7 cellular contexts compared by ENCODE assay signal in genomic region chr3:143972155-143972494, GRCh38. TPM values are rescaled to one million over a fixed set of nuclear protein-coding genes. Genes with fewer than 3 reads are reported as not detected.
DNase-seq lines count a peak whose midpoint lies in the region; ATAC-seq and TF ChIP-seq lines count a peak whose summit lies in the region.

No MANE protein-coding gene starts in this region.

- peak overlapping the region; percentile 87 for H3K4me2 ChIP-seq in skeletal muscle satellite cell (ENCODE audit: low read length)

- peak overlapping the region; percentile 99 for H3K27ac ChIP-seq in left ventricle myocardium inferior (replicated peaks)

- no peak for TF ChIP-seq CTCF in left ventricle myocardium inferior (IDR thresholded peaks at IDR 0.05; ENCODE audit: borderline replicate concordance)

- no peaks in the 10 kb centered on the region for H3K27me3 ChIP-seq in left ventricle myocardium inferior (ENCODE audit: low read depth)
- H3K27me3 ChIP-seq in skeletal muscle satellite cell (ENCODE audit: control insufficient read depth, insufficient read depth, low read length), result no peaks in the 10 kb centered on the region

- peaks cover 31% of the 10 kb centered on the region for H3K4me1 Mint-ChIP-seq in activated T-cell treated with anti-CD3 and anti-CD28 coated beads, Interleukin-2, amount 50 U/mL, for 72 hours (ENCODE audit: low read depth)

- H3K36me3 Mint-ChIP-seq in activated T-cell treated with anti-CD3 and anti-CD28 coated beads, Interleukin-2, amount 50 U/mL, for 72 hours (ENCODE audit: insufficient read depth in 2 of 2), result peaks cover 0 to 3% of the 10 kb centered on the region in 2 donors

- peak in 1 of 2 donors; percentile 67 for DNase-seq in activated T-cell treated with anti-CD3 and anti-CD28 coated beads, Interleukin-2, amount 50 U/mL, for 72 hours
- DNase-seq in left ventricle myocardium inferior (no peak), SKM-1 (lab: John Stamatoyannopoulos, UW; ENCODE audit: unreplicated experiment) (no peak), KG1 (lab: John Stamatoyannopoulos, UW) (no peak), Ammon's horn (ENCODE audit: low spot score) (no peak)

- peaks cover 9% of the 10 kb centered on the region for H3K27me3 Mint-ChIP-seq in activated T-cell treated with anti-CD3 and anti-CD28 coated beads, Interleukin-2, amount 50 U/mL, for 72 hours (ENCODE audit: low read depth)

- H3K4me3 Mint-ChIP-seq in activated T-cell treated with anti-CD3 and anti-CD28 coated beads, Interleukin-2, amount 50 U/mL, for 72 hours, result peak overlapping the region; percentile 90 to 95

- H3K9me3 ChIP-seq in left ventricle myocardium inferior (replicated peaks), result no peaks in the 10 kb centered on the region
- no peaks in the 10 kb centered on the region for H3K9me3 ChIP-seq in skeletal muscle satellite cell (replicated peaks; ENCODE audit: low read length)

- H3K9ac ChIP-seq in skeletal muscle satellite cell (ENCODE audit: low read depth, low read length), result peak overlapping the region; percentile 94

- intact Hi-C loops in left ventricle myocardium inferior (cut with micrococcal nuclease), result no loop called here

- peaks cover 50% of the 10 kb centered on the region for H3K4me1 ChIP-seq in left ventricle myocardium inferior
- H3K4me1 ChIP-seq in skeletal muscle satellite cell (ENCODE audit: control insufficient read depth, insufficient read depth, low read length), result peaks cover 13% of the 10 kb centered on the region

- H3K9me3 Mint-ChIP-seq in activated T-cell treated with anti-CD3 and anti-CD28 coated beads, Interleukin-2, amount 50 U/mL, for 72 hours, result no peaks in the 10 kb centered on the region

- peak overlapping the region; percentile 96 for H3K4me3 ChIP-seq in left ventricle myocardium inferior
- H3K4me3 ChIP-seq in skeletal muscle satellite cell (ENCODE audit: low read length), result peak overlapping the region; percentile 79

- H3K27ac Mint-ChIP-seq in activated T-cell treated with anti-CD3 and anti-CD28 coated beads, Interleukin-2, amount 50 U/mL, for 72 hours, result no peak overlapping the region

- H3K36me3 ChIP-seq in left ventricle myocardium inferior, result no peaks in the 10 kb centered on the region
- no peaks in the 10 kb centered on the region for H3K36me3 ChIP-seq in skeletal muscle satellite cell (ENCODE audit: insufficient read depth, low read length)

- peak; percentile 11 for ATAC-seq in HG02970 (IDR thresholded peaks at IDR 0.05; ENCODE audit: low FRiP score, unreplicated experiment)
- ATAC-seq in activated T-cell treated with anti-CD3 and anti-CD28 coated beads, Interleukin-2, amount 50 U/mL, for 72 hours (replicated peaks in 1 of 2), result peak; percentile 22 to 27

RNA-seq across cellular contexts. Expression of gene DIPK2A, which starts 0.5 kb away (rescaled TPM):
- 10 to 100 TPM in 1 of 2 donors, 1 to 10 TPM in 1; 9.4 to 10.4 TPM for total RNA-seq in activated T-cell treated with anti-CD3 and anti-CD28 coated beads, Interleukin-2, amount 50 U/mL, for 72 hours
- total RNA-seq in left ventricle myocardium inferior, result 8.4 TPM
- 53.5 and 73.6 TPM in 2 replicates for total RNA-seq in skeletal muscle satellite cell (2012; rRNA removed)
